ENCODE assay signal across 8 cellular contexts in genomic region chr6:19836799-19837510, GRCh38. TPM values are rescaled to one million over a fixed set of nuclear protein-coding genes. Genes with fewer than 3 reads are reported as not detected.
DNase-seq lines count a peak whose midpoint lies in the region; ATAC-seq and TF ChIP-seq lines count a peak whose summit lies in the region.

A gene with protein sequence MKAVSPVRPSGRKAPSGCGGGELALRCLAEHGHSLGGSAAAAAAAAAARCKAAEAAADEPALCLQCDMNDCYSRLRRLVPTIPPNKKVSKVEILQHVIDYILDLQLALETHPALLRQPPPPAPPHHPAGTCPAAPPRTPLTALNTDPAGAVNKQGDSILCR (plus strand): TSS chr6:19837370. CDS start chr6:19837755, 385 bp downstream.

- ATAC-seq in HG02798 (IDR thresholded peaks at IDR 0.05; ENCODE audit: poor library complexity, unreplicated experiment) (no peak), HG03097 (IDR thresholded peaks at IDR 0.05; ENCODE audit: low FRiP score, unreplicated experiment) (no peak)

- H3K4me1 ChIP-seq in neuron (ENCODE audit: insufficient read depth, low read length) = peaks cover 24% of the 10 kb centered on the region

- peaks cover 2% of the 10 kb centered on the region for H3K36me3 Mint-ChIP-seq in activated CD4-positive, alpha-beta T cell treated with anti-CD3 and anti-CD28 coated beads, Interleukin-2, amount 10 ng/mL, durations not matched to agents 24 days and 14 days (ENCODE audit: low read depth)

- H3K27me3 ChIP-seq in neuron (ENCODE audit: insufficient read depth, low read length) = no peaks in the 10 kb centered on the region

- H3K9me3 Mint-ChIP-seq in activated CD4-positive, alpha-beta T cell treated with anti-CD3 and anti-CD28 coated beads, Interleukin-2, amount 10 ng/mL, durations not matched to agents 24 days and 14 days = no peaks in the 10 kb centered on the region

- H3K4me1 Mint-ChIP-seq in activated CD4-positive, alpha-beta T cell treated with anti-CD3 and anti-CD28 coated beads, Interleukin-2, amount 10 ng/mL, durations not matched to agents 24 days and 14 days = no peaks in the 10 kb centered on the region

- H3K27ac ChIP-seq in VCaP = peak within 1 kb of the TSS; percentile 94

- no peaks in the 10 kb centered on the region for H3K9me3 ChIP-seq in neuron (ENCODE audit: low read length)

- no peak for TF ChIP-seq CTCF in HFF-Myc (IDR thresholded peaks at IDR 0.05; ENCODE audit: low read depth, low read length, missing control alignments)
- TF ChIP-seq CTCF in VCaP (conservative IDR thresholded peaks at IDR 0.05) = no peak

- peaks cover 19% of the 10 kb centered on the region for H3K36me3 ChIP-seq in neuron (ENCODE audit: insufficient read depth, low read length)

- in situ Hi-C loops in ACHN (cut with HindIII; ENCODE audit: low pct_ligation_motif_present, low pct_unique_long_range_greater_than_20kb, low sequenced_read_pairs) = no loop called here

- peak within 1 kb of the TSS; percentile 17 for H2AFZ ChIP-seq in neuron (ENCODE audit: low read depth, low read length)

- H3K4me3 ChIP-seq in HFF-Myc (replicated peaks; ENCODE audit: low read depth, low read length) = peak within 1 kb of the TSS; percentile 50
- H3K4me3 ChIP-seq in neuron (ENCODE audit: low read length) = peak within 1 kb of the TSS; percentile 99

- H3K27me3 Mint-ChIP-seq in activated CD4-positive, alpha-beta T cell treated with anti-CD3 and anti-CD28 coated beads, Interleukin-2, amount 10 ng/mL, durations not matched to agents 24 days and 14 days = peaks cover 51% of the 10 kb centered on the region

- peak; percentile 32 for DNase-seq in ACHN
- DNase-seq in HFF-Myc (ENCODE audit: extremely low read depth, low read depth) = peak; percentile 61
- DNase-seq in globus pallidus (ENCODE audit: low spot score) = peak; percentile 92
- DNase-seq in activated CD4-positive, alpha-beta T cell treated with anti-CD3 and anti-CD28 coated beads, Interleukin-2, amount 10 ng/mL, durations not matched to agents 24 days and 14 days = no peak

- intact Hi-C loops in activated CD4-positive, alpha-beta T cell treated with anti-CD3 and anti-CD28 coated beads, Interleukin-2, amount 10 ng/mL, durations not matched to agents 24 days and 14 days (cut with micrococcal nuclease) = no loop called here

- H3K4me3 Mint-ChIP-seq in activated CD4-positive, alpha-beta T cell treated with anti-CD3 and anti-CD28 coated beads, Interleukin-2, amount 10 ng/mL, durations not matched to agents 24 days and 14 days = no peak within 1 kb of the TSS

- no peak within 1 kb of the TSS for H3K27ac Mint-ChIP-seq in activated CD4-positive, alpha-beta T cell treated with anti-CD3 and anti-CD28 coated beads, Interleukin-2, amount 10 ng/mL, durations not matched to agents 24 days and 14 days

RNA-seq across cellular contexts. Expression of the gene that starts here (rescaled TPM):
- not detected in 2 replicates for total RNA-seq in activated CD4-positive, alpha-beta T cell treated with anti-CD3 and anti-CD28 coated beads, Interleukin-2, amount 10 ng/mL, durations not matched to agents 24 days and 14 days
